In the genomic region with DNA sequence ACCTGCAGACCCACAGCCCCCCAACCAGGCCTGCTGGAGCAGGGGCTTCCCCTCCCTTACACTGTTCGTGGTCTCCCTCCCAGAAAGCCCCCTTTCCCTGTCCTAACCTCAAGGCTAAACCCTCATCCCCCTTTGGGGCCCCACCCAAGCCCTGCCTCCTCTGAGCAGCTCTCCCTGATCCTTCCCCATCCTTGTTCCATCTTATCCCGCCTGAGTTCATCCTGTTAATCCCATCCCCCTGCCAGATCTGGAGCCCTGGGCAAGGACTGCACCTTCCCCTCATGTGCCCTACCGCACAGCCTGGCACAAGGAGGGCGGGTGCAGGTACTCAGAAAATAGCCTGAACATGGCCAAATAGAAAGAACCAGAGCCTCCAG, we compare ENCODE assay signal across 17 cellular contexts. TPM values are rescaled to one million over a fixed set of nuclear protein-coding genes. Genes with fewer than 3 reads are reported as not detected.
DNase-seq lines count a peak whose midpoint lies in the region; ATAC-seq, FAIRE-seq and TF ChIP-seq lines count a peak whose summit lies in the region.
"Had no signal": no experiment of that assay in that cellular context is flagged by ENCODE, and none has a peak within 500 bp of the region (broad histone marks: within the 10 kb centered on the region; RNA-seq: fewer than 3 reads in every experiment).

No MANE protein-coding gene starts in this region.

- H3K4me3 ChIP-seq in GM23248 (peak overlapping the region; percentile 32), PC-3 (ENCODE audit: low read length) (peak overlapping the region; percentile 6; the same call in 1 of the 2 replicates), psoas muscle (no peak overlapping the region)
- H3K4me3 ChIP-seq: upper lobe of right lung had no signal

- 34 to 41% methylated on average over 4 of the region's 4 CpGs for WGBS in GM23248 (ENCODE audit: low coverage in 1 of 2, low lambda C conversion rate in 2 of 2, missing lambda C conversion rate in 2 of 2), 2 experiments
- 64 to 74% (median 66%) methylated on average over 4 of the region's 4 CpGs for WGBS in psoas muscle, 3 donors

- H3K27me3 ChIP-seq in GM23248 (replicated peaks; ENCODE audit: insufficient read depth) (no peaks in the 10 kb centered on the region), PC-3 (ENCODE audit: low read length) (no peaks in the 10 kb centered on the region), foreskin keratinocyte (no peaks in the 10 kb centered on the region), psoas muscle (ENCODE audit: insufficient read depth in 3 of 3, low read length in 2 of 3) (peaks cover 0 to 2% (median 0%) of the 10 kb centered on the region in 3 donors)
- H3K27me3 ChIP-seq: upper lobe of right lung had no signal

- DNase-seq in GM23248 (no peak), PC-3 (no peak), foreskin keratinocyte (no peak), psoas muscle (no peak), GM12891 (ENCODE audit: insufficient read length, low spot score) (no peak), GM20000 (ENCODE audit: low spot score) (no peak)
- DNase-seq in effector CD4-positive, alpha-beta T cell, result no peak
- no peak for DNase-seq in stimulated activated naive CD4-positive, alpha-beta T cell treated with Interleukin-2 at 50 U/mL for 16 hours (lab: John Stamatoyannopoulos, UW)
- DNase-seq: activated CD4-positive, alpha-beta T cell treated with anti-CD3 and anti-CD28 coated beads for 48 hours; activated effector memory CD4-positive, alpha-beta T cell treated with Interleukin-2 at 50 U/mL for 16 hours; DMS79 treated with DMSO at 0.1 percent for 48 hours; GOT3; NCI-H2081; stimulated activated naive CD8-positive, alpha-beta T cell treated with anti-CD3 and anti-CD28 coated beads, Interleukin-15, Interleukin-2, amounts not matched to agents 100 U/mL and 50 U/mL, for 24 hours; upper lobe of right lung had no signal

- in situ Hi-C loops in GM23248 (cut with MboI), result no loop called here

- H3F3A ChIP-seq in GM23248 (ENCODE audit: insufficient read depth), result peaks cover 10% of the 10 kb centered on the region; the same call in 1 of the 2 replicates
- peaks cover 9% of the 10 kb centered on the region for H3F3A ChIP-seq in PC-3 (ENCODE audit: low read length, unreplicated experiment)

- no peaks in the 10 kb centered on the region for H3K79me2 ChIP-seq in GM23248 (ENCODE audit: insufficient read depth)
- peaks cover 8% of the 10 kb centered on the region; the same call in 1 of the 2 replicates for H3K79me2 ChIP-seq in PC-3 (ENCODE audit: low read length)

- peak overlapping the region; percentile 57 for H2AFZ ChIP-seq in GM23248
- no peak overlapping the region for H2AFZ ChIP-seq in PC-3 (ENCODE audit: low read length)

- H3K4me2 ChIP-seq in GM23248 (ENCODE audit: unreplicated experiment), result peak overlapping the region; percentile 58
- H3K4me2 ChIP-seq in PC-3 (ENCODE audit: low read length), result peak overlapping the region; percentile 63

- TF ChIP-seq POLR2A in GM12891 (IDR thresholded peaks at IDR 0.05; ENCODE audit: low read depth, low read length), result no peak

- peak overlapping the region; percentile 19; the same call in 1 of the 2 replicates for H3K9ac ChIP-seq in GM23248
- no peak overlapping the region for H3K9ac ChIP-seq in PC-3 (ENCODE audit: low read length)

- TF ChIP-seq CTCF in PC-3 (conservative IDR thresholded peaks at IDR 0.05; ENCODE audit: low read depth, low read length) (no peak), foreskin keratinocyte (conservative IDR thresholded peaks at IDR 0.05) (no peak), psoas muscle (IDR thresholded peaks at IDR 0.05) (no peak), GM20000 (IDR thresholded peaks at IDR 0.05; ENCODE audit: extremely low read depth, missing control alignments) (no peak)

- POLR2A ChIA-PET in PC-3 (lab: Charles Lee; ENCODE audit: unreplicated experiment), result no interaction called here

- H3K27ac ChIP-seq in GM23248 (peak overlapping the region; percentile 49), PC-3 (ENCODE audit: low read length) (peak overlapping the region; percentile 52), foreskin keratinocyte (no peak overlapping the region), psoas muscle (peak overlapping the region; percentile 79)
- H3K27ac ChIP-seq: neutrophil, upper lobe of right lung had no signal

- H3K4me1 ChIP-seq in GM23248 (ENCODE audit: insufficient read depth) (peaks cover 15% of the 10 kb centered on the region), PC-3 (ENCODE audit: insufficient read depth, low read length) (peaks cover 27% of the 10 kb centered on the region), foreskin keratinocyte (peaks cover 21% of the 10 kb centered on the region), psoas muscle (peaks cover 22% of the 10 kb centered on the region)

- H3K9me3 ChIP-seq in GM23248 (ENCODE audit: low read depth), result no peaks in the 10 kb centered on the region
- H3K9me3 ChIP-seq in PC-3 (ENCODE audit: low read length), result no peaks in the 10 kb centered on the region
- H3K9me3 ChIP-seq in psoas muscle, result no peaks in the 10 kb centered on the region
- H3K9me3 ChIP-seq: neutrophil, upper lobe of right lung had no signal

- H3K9me2 ChIP-seq in GM23248 (ENCODE audit: insufficient read depth) (no peaks in the 10 kb centered on the region), PC-3 (replicated peaks; ENCODE audit: low read length) (no peaks in the 10 kb centered on the region)

- CTCF ChIA-PET in PC-3 (lab: Charles Lee), result interaction anchor here (0.9 to 1.3 kb wide), 7 partner anchors 9 to 51 kb away, joined by 3 to 6 read pairs (median 3); no protein-coding TSS in a partner anchor

- no peaks in the 10 kb centered on the region for H3K36me3 ChIP-seq in GM23248 (ENCODE audit: low read depth)
- peaks cover 48% of the 10 kb centered on the region for H3K36me3 ChIP-seq in PC-3 (ENCODE audit: low read depth, low read length)
- no peaks in the 10 kb centered on the region for H3K36me3 ChIP-seq in psoas muscle (ENCODE audit: insufficient read depth in 1 of 2, low read depth in 1 of 2)
- H3K36me3 ChIP-seq: neutrophil, upper lobe of right lung had no signal

- ATAC-seq in PC-3, result peak; percentile 31
- ATAC-seq in foreskin keratinocyte, result peak; percentile 3
- ATAC-seq in psoas muscle, result peak in 2 of 4 donors; percentile 22 to 30
- ATAC-seq: Panc1; stimulated activated naive CD8-positive, alpha-beta T cell treated with anti-CD3 and anti-CD28 coated beads, Interleukin-15, Interleukin-2, amounts not matched to agents 100 U/mL and 50 U/mL, for 24 hours; upper lobe of right lung had no signal

- intact Hi-C loops in PC-3 (cut with micrococcal nuclease) (loop anchor here (1.0 kb wide), 1 partner anchor 51 kb away; no protein-coding TSS in a partner anchor), psoas muscle (cut with DNase I) (no loop called here)

- BruUV-seq in PC-3 (replicated peaks; lab: Mats Ljungman, UMichigan), result no TSS peak

- H4K20me1 ChIP-seq in GM23248 (ENCODE audit: insufficient read depth) (no peaks in the 10 kb centered on the region), PC-3 (ENCODE audit: low read length) (peaks cover 6% of the 10 kb centered on the region)

- no peak for FAIRE-seq in GM12891 (lab: Jason Lieb, UNC)

TF ChIP-seq in GM12891, 5 proteins besides CTCF, POLR2A, EP300 and RAD21:
- TF ChIP-seq PAX5 (IDR thresholded peaks at IDR 0.05; ENCODE audit: insufficient read depth, low read length, severe bottlenecking) (no peak), POLR2AphosphoS5 (IDR thresholded peaks at IDR 0.05; ENCODE audit: low read depth, low read length) (no peak), POU2F2 (IDR thresholded peaks at IDR 0.05; ENCODE audit: low read depth, low read length) (no peak), SPI1 (IDR thresholded peaks at IDR 0.05; ENCODE audit: low read depth, low read length) (no peak), TAF1 (IDR thresholded peaks at IDR 0.05; ENCODE audit: low read depth, low read length) (no peak)

RNA-seq across cellular contexts. Expression of a gene that starts 6.9 kb away (rescaled TPM):
- not detected in 2 replicates for total RNA-seq in GM23248 (2014; rRNA removed; shearing (Covaris generic))
- polyA plus RNA-seq in GM23248 (2016; fragmentation: Nextera tagmentation; extraction: Ambion mirVana), result 1.7 TPM in 1 of 2 replicates, not detected in the other
- total RNA-seq in PC-3 (2014; rRNA removed), result 1.1 and 2.9 TPM in 2 replicates
- 0.11 and 0.17 TPM in 2 replicates for total RNA-seq in foreskin keratinocyte
- polyA plus RNA-seq in foreskin keratinocyte, result 0.20 TPM in 1 of 2 replicates, not detected in the other
- total RNA-seq in psoas muscle, result 10 to 100 TPM in 1 of 4 donors, 1 to 10 TPM in 3; 4.3 to 26.6 (median 6.1) TPM
- polyA plus RNA-seq in psoas muscle, result 1 to 10 TPM in 2 of 3 donors, under 1 TPM in 1; 0.52 to 5.9 (median 4.3) TPM
- polyA plus RNA-seq in GM12891 (2012; ENCODE audit: low read depth, missing spikeins), result 0.18 TPM

RNA-seq across cellular contexts. Expression of a gene that starts 14.7 kb away (rescaled TPM):
- total RNA-seq in GM23248 (2014; rRNA removed; shearing (Covaris generic)), result not detected in 2 replicates
- polyA plus RNA-seq in GM23248 (2016; fragmentation: Nextera tagmentation; extraction: Ambion mirVana) (not detected in 2 replicates), foreskin keratinocyte (251 and 256 TPM in 2 replicates), psoas muscle (1 to 10 TPM in 2 of 3 donors, under 1 TPM in 1; 0.23 to 7.4 (median 5.4) TPM)
- total RNA-seq in PC-3 (2014; rRNA removed) (310 and 381 TPM in 2 replicates), foreskin keratinocyte (233 and 240 TPM in 2 replicates), psoas muscle (10 to 100 TPM in 2 of 4 donors, 1 to 10 TPM in 1, under 1 TPM in 1; 0.92 to 17.7 (median 6.0) TPM)
- 0.30 TPM for polyA plus RNA-seq in GM12891 (2012; ENCODE audit: low read depth, missing spikeins)

RNA-seq across cellular contexts. Expression of a gene that starts 37.1 kb away (rescaled TPM):
- not detected in 2 replicates for total RNA-seq in GM23248 (2014; rRNA removed; shearing (Covaris generic))
- 0.20 and 2.0 TPM in 2 replicates for polyA plus RNA-seq in GM23248 (2016; fragmentation: Nextera tagmentation; extraction: Ambion mirVana)
- total RNA-seq in PC-3 (2014; rRNA removed), result not detected in 2 replicates
- not detected in 2 replicates for total RNA-seq in foreskin keratinocyte
- polyA plus RNA-seq in foreskin keratinocyte, result not detected in 2 replicates
- total RNA-seq in psoas muscle, result 1,000 to 10,000 TPM; 2,137 to 4,600 (median 3,389) TPM
- 1,000 to 10,000 TPM in 2 of 3 donors, 100 to 1,000 TPM in 1; 734 to 2,687 (median 2,500) TPM for polyA plus RNA-seq in psoas muscle
- polyA plus RNA-seq in GM12891 (2012; ENCODE audit: low read depth, missing spikeins), result 0.50 TPM

Comparison
In these comparisons a context has a peak if more than half of its experiments do, and no peak if none do; other contexts are left out.
1. RNA of a gene that starts 14.7 kb away (total RNA-seq): 310 to 381 TPM in PC-3 and 233 to 240 TPM in foreskin keratinocyte; 0.92 to 17.7 TPM in psoas muscle and not detected in GM23248; every median in the first group is over 10 times any median in the second.
2. RNA of a gene that starts 37.1 kb away (total RNA-seq): 2,137 to 4,600 TPM in psoas muscle; not detected in GM23248, not detected in PC-3 and not detected in foreskin keratinocyte; every median in the first group is over 1,000 times any median in the second.